ENCODE assay signal across 8 cellular contexts in the genomic region with DNA sequence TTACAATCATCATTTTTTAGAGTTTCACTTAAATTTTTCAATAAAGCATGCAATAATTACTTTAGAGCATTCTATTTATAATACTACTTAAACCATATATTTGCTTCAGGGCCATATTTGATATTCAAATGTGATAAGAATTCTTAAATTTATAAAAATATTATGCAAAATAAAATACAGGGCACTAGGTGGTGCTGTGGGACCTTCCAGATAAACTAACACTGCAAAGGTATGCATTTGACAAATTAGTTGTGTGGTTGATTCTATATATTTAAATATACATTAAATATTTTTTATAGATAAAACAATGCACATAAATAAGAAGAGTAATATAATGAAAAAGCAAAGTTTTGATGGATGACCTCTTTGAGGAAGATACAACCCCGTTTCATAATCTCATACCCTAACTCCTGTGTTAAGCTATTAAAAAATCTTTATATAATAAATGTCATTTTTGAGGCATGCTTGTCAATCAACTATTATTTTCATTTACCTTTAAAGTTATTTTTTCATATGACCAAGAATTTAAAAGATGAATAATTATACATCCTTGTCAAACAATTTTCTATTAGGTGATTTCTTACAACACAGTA.
DNase-seq lines count a peak whose midpoint lies in the region; ATAC-seq and TF ChIP-seq lines count a peak whose summit lies in the region.

No MANE protein-coding gene starts in this region.

- H3K4me1 ChIP-seq in CD4-positive, alpha-beta memory T cell (ENCODE audit: insufficient read depth, low read length): no peaks in the 10 kb centered on the region
- H3K4me1 ChIP-seq in gastrocnemius medialis: no peaks in the 10 kb centered on the region

- POLR2A ChIA-PET in CD4-positive, alpha-beta memory T cell (lab: Charles Lee; ENCODE audit: partially characterized antibody): no interaction called here

- H3K27ac ChIP-seq in CD4-positive, alpha-beta memory T cell (ENCODE audit: low read depth, low read length): no peak overlapping the region
- no peak overlapping the region for H3K27ac ChIP-seq in gastrocnemius medialis

- TF ChIP-seq POLR2A in erythroblast (IDR thresholded peaks at IDR 0.05; ENCODE audit: low read length) (no peak), gastrocnemius medialis (IDR thresholded peaks at IDR 0.05) (no peak)

- H3K36me3 ChIP-seq in CD4-positive, alpha-beta memory T cell (ENCODE audit: insufficient read depth, low read length): no peaks in the 10 kb centered on the region
- H3K36me3 ChIP-seq in gastrocnemius medialis (no peaks in the 10 kb centered on the region), MG63 (no peaks in the 10 kb centered on the region)

- H3K36me3 Mint-ChIP-seq in CD4-positive, alpha-beta memory T cell: no peaks in the 10 kb centered on the region

- H3K4me3 Mint-ChIP-seq in CD4-positive, alpha-beta memory T cell: no peak overlapping the region

- DNase-seq in CD4-positive, alpha-beta memory T cell: peak in 4 of 5 donors; percentile 13 to 41 (median 34)
- DNase-seq in GM20000 (ENCODE audit: low spot score): peak; percentile 23
- DNase-seq in SK-N-DZ (ENCODE audit: low spot score): peak; percentile 32
- DNase-seq in erythroblast (lab: John Stamatoyannopoulos, UW): peak; percentile 64 to 72
- DNase-seq in gastrocnemius medialis: no peak
- DNase-seq in MG63: no peak
- no peak for DNase-seq in cerebellar nuclear complex (lab: John Stamatoyannopoulos, UW)

- CTCF ChIA-PET in CD4-positive, alpha-beta memory T cell (lab: Charles Lee; ENCODE audit: partially characterized antibody): interaction anchor here (1.2 to 2.9 kb wide), 7 partner anchors 10 to 1247 kb away, joined by 3 to 26 read pairs (median 4); no protein-coding TSS in a partner anchor

- no peak overlapping the region for H3K4me3 ChIP-seq in CD4-positive, alpha-beta memory T cell (ENCODE audit: low read length in 2 of 2)
- no peak overlapping the region for H3K4me3 ChIP-seq in gastrocnemius medialis
- H3K4me3 ChIP-seq in MG63: no peak overlapping the region

- TF ChIP-seq CTCF in GM20000 (IDR thresholded peaks at IDR 0.05; ENCODE audit: extremely low read depth, missing control alignments): no peak
- TF ChIP-seq CTCF in gastrocnemius medialis (IDR thresholded peaks at IDR 0.05 in 4 of 5, conservative IDR thresholded peaks at IDR 0.05 in 1 of 5): peak in 4 of 5 experiments; percentile 28 to 75 (median 54)

- peak overlapping the region in 1 of 7 donors; percentile 53 for H3K27ac Mint-ChIP-seq in CD4-positive, alpha-beta memory T cell

- peaks cover 0 to 4% (median 1%) of the 10 kb centered on the region in 4 donors for H3K4me1 Mint-ChIP-seq in CD4-positive, alpha-beta memory T cell

- in situ Hi-C loops in gastrocnemius medialis (cut with MboI; ENCODE audit: low sequenced_read_pairs in 4 of 4): loop anchor here (25.0 kb wide), 2 partner anchors 570 to 745 kb away; no protein-coding TSS in a partner anchor

- H3K27me3 ChIP-seq in CD4-positive, alpha-beta memory T cell (ENCODE audit: insufficient read depth, low read length): no peaks in the 10 kb centered on the region
- H3K27me3 ChIP-seq in gastrocnemius medialis (no peaks in the 10 kb centered on the region), MG63 (no peaks in the 10 kb centered on the region)

- no peaks in the 10 kb centered on the region for H3K9me3 ChIP-seq in CD4-positive, alpha-beta memory T cell (ENCODE audit: control insufficient read depth in 1 of 2, low read length in 2 of 2)
- H3K9me3 ChIP-seq in gastrocnemius medialis (no peaks in the 10 kb centered on the region), MG63 (no peaks in the 10 kb centered on the region)

- H3K27me3 Mint-ChIP-seq in CD4-positive, alpha-beta memory T cell: no peaks in the 10 kb centered on the region

- ATAC-seq in gastrocnemius medialis: no peak
- no peak for ATAC-seq in GM18519 (IDR thresholded peaks at IDR 0.05; ENCODE audit: low FRiP score, unreplicated experiment)

- H3K9me3 Mint-ChIP-seq in CD4-positive, alpha-beta memory T cell: no peaks in the 10 kb centered on the region

- intact Hi-C loops in CD4-positive, alpha-beta memory T cell (cut with micrococcal nuclease): loop anchor here (1.0 kb wide), 1 partner anchor 755 kb away; no protein-coding TSS in a partner anchor
- intact Hi-C loops in gastrocnemius medialis (cut with DNase I; ENCODE audit: low total_unique reads): loop anchor here (5.0 to 10.0 kb wide), 3 partner anchors 312 to 755 kb away; no protein-coding TSS in a partner anchor

Comparison
In these comparisons a context has a peak if more than half of its experiments do, and no peak if none do; other contexts are left out.
1. DNase-seq: peak in CD4-positive, alpha-beta memory T cell (4 of 5), GM20000 (single experiment), SK-N-DZ (single experiment) and erythroblast (2 of 2); none in gastrocnemius medialis (0 of 2), MG63 (single experiment) and cerebellar nuclear complex (0 of 2).